ENCODE assay signal across 1 cellular context in the genomic region with DNA sequence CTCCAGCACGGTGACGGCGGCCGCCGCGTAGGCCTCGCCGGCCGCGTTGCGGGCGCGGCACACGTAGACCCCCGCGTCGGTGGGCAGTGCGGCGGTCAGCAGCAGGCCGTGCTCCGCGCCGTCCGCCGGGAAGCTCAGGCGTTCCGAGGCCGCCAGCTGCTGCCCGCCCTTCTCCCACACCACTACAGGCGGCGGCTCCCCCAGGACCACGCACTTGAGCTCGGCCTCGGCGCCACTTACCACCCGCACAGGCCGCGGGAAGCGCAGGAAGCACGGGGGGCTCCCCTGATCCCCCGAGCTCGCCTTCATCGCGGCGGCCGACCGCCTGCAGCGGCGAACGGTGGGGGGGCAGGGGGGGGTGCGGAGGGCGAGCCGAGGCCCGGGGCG.
TF ChIP-seq lines count a peak whose summit lies in the region.

No MANE protein-coding gene starts in this region.

TF ChIP-seq in HepG2, 621 proteins besides CTCF, POLR2A, EP300 and RAD21 (continues in another document):
- TF ChIP-seq, protein P1, sequence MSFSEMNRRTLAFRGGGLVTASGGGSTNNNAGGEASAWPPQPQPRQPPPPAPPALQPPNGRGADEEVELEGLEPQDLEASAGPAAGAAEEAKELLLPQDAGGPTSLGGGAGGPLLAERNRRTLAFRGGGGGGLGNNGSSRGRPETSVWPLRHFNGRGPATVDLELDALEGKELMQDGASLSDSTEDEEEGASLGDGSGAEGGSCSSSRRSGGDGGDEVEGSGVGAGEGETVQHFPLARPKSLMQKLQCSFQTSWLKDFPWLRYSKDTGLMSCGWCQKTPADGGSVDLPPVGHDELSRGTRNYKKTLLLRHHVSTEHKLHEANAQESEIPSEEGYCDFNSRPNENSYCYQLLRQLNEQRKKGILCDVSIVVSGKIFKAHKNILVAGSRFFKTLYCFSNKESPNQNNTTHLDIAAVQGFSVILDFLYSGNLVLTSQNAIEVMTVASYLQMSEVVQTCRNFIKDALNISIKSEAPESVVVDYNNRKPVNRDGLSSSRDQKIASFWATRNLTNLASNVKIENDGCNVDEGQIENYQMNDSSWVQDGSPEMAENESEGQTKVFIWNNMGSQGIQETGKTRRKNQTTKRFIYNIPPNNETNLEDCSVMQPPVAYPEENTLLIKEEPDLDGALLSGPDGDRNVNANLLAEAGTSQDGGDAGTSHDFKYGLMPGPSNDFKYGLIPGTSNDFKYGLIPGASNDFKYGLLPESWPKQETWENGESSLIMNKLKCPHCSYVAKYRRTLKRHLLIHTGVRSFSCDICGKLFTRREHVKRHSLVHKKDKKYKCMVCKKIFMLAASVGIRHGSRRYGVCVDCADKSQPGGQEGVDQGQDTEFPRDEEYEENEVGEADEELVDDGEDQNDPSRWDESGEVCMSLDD (CRISPR knock-in tag; IDR thresholded peaks at IDR 0.05; ENCODE audit: borderline replicate concordance) = no peak
- TF ChIP-seq CBX1 (IDR thresholded peaks at IDR 0.05; ENCODE audit: low read depth) = no peak
- TF ChIP-seq THYN1 (CRISPR knock-in tag; IDR thresholded peaks at IDR 0.05; ENCODE audit: borderline replicate concordance, low read depth) = no peak
- no peak for TF ChIP-seq MED8 (CRISPR knock-in tag; IDR thresholded peaks at IDR 0.05; ENCODE audit: insufficient replicate concordance)
- TF ChIP-seq SMC3 (IDR thresholded peaks at IDR 0.05; ENCODE audit: low read length) = no peak
- TF ChIP-seq FOXP1 (IDR thresholded peaks at IDR 0.05) = no peak
- TF ChIP-seq FOXP1 (CRISPR knock-in tag; IDR thresholded peaks at IDR 0.05) = no peak
- TF ChIP-seq, protein P2, sequence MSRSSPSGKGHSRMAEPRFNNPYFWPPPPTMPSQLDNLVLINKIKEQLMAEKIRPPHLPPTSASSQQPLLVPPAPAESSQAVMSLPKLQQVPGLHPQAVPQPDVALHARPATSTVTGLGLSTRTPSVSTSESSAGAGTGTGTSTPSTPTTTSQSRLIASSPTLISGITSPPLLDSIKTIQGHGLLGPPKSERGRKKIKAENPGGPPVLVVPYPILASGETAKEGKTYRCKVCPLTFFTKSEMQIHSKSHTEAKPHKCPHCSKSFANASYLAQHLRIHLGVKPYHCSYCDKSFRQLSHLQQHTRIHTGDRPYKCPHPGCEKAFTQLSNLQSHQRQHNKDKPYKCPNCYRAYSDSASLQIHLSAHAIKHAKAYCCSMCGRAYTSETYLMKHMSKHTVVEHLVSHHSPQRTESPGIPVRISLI (CRISPR knock-in tag; IDR thresholded peaks at IDR 0.05; ENCODE audit: borderline replicate concordance) = no peak
- 0 out of 2 replicates have a peak, but pooled peaks have one; percentile 2 for TF ChIP-seq ZNF446 (CRISPR knock-in tag; IDR thresholded peaks at IDR 0.05)
- TF ChIP-seq, protein P3, sequence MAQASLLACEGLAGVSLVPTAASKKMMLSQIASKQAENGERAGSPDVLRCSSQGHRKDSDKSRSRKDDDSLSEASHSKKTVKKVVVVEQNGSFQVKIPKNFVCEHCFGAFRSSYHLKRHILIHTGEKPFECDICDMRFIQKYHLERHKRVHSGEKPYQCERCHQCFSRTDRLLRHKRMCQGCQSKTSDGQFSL (CRISPR knock-in tag; IDR thresholded peaks at IDR 0.05) = peak; percentile 92; the same call in 1 of the 2 replicates
- TF ChIP-seq, protein P4, sequence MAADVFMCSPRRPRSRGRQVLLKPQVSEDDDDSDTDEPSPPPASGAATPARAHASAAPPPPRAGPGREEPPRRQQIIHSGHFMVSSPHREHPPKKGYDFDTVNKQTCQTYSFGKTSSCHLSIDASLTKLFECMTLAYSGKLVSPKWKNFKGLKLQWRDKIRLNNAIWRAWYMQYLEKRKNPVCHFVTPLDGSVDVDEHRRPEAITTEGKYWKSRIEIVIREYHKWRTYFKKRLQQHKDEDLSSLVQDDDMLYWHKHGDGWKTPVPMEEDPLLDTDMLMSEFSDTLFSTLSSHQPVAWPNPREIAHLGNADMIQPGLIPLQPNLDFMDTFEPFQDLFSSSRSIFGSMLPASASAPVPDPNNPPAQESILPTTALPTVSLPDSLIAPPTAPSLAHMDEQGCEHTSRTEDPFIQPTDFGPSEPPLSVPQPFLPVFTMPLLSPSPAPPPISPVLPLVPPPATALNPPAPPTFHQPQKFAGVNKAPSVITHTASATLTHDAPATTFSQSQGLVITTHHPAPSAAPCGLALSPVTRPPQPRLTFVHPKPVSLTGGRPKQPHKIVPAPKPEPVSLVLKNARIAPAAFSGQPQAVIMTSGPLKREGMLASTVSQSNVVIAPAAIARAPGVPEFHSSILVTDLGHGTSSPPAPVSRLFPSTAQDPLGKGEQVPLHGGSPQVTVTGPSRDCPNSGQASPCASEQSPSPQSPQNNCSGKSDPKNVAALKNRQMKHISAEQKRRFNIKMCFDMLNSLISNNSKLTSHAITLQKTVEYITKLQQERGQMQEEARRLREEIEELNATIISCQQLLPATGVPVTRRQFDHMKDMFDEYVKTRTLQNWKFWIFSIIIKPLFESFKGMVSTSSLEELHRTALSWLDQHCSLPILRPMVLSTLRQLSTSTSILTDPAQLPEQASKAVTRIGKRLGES (CRISPR knock-in tag; IDR thresholded peaks at IDR 0.05; ENCODE audit: borderline replicate concordance) = no peak
- TF ChIP-seq ZNF619 (CRISPR knock-in tag; IDR thresholded peaks at IDR 0.05) = no peak
- TF ChIP-seq ZC3H4 (CRISPR knock-in tag; IDR thresholded peaks at IDR 0.05; ENCODE audit: borderline replicate concordance) = 0 out of 2 replicates have a peak, but pooled peaks have one; percentile 0
- TF ChIP-seq, protein P5, sequence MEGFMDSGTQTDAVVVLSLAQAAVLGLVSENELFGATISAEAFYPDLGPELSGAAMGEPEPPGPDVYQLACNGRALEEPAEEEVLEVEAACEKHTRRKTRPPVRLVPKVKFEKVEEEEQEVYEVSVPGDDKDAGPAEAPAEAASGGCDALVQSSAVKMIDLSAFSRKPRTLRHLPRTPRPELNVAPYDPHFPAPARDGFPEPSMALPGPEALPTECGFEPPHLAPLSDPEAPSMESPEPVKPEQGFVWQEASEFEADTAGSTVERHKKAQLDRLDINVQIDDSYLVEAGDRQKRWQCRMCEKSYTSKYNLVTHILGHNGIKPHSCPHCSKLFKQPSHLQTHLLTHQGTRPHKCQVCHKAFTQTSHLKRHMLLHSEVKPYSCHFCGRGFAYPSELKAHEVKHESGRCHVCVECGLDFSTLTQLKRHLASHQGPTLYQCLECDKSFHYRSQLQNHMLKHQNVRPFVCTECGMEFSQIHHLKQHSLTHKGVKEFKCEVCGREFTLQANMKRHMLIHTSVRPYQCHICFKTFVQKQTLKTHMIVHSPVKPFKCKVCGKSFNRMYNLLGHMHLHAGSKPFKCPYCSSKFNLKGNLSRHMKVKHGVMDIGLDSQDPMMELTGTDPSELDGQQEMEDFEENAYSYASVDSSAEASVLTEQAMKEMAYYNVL (CRISPR knock-in tag; IDR thresholded peaks at IDR 0.05; ENCODE audit: borderline replicate concordance) = no peak
- no peak for TF ChIP-seq SETDB1 (CRISPR knock-in tag; IDR thresholded peaks at IDR 0.05; ENCODE audit: borderline replicate concordance)
- peak; percentile 77 for TF ChIP-seq RBFOX2 (IDR thresholded peaks at IDR 0.05; ENCODE audit: low read depth, low read length)
- TF ChIP-seq, protein P6, sequence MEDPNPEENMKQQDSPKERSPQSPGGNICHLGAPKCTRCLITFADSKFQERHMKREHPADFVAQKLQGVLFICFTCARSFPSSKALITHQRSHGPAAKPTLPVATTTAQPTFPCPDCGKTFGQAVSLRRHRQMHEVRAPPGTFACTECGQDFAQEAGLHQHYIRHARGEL (CRISPR knock-in tag; IDR thresholded peaks at IDR 0.05) = no peak
- no peak for TF ChIP-seq POLR2G (IDR thresholded peaks at IDR 0.05; ENCODE audit: low read depth, low read length)
- peak; percentile 6; the same call in 1 of the 2 replicates for TF ChIP-seq BORCS8-MEF2B (CRISPR knock-in tag; IDR thresholded peaks at IDR 0.05)
- TF ChIP-seq, protein P7, sequence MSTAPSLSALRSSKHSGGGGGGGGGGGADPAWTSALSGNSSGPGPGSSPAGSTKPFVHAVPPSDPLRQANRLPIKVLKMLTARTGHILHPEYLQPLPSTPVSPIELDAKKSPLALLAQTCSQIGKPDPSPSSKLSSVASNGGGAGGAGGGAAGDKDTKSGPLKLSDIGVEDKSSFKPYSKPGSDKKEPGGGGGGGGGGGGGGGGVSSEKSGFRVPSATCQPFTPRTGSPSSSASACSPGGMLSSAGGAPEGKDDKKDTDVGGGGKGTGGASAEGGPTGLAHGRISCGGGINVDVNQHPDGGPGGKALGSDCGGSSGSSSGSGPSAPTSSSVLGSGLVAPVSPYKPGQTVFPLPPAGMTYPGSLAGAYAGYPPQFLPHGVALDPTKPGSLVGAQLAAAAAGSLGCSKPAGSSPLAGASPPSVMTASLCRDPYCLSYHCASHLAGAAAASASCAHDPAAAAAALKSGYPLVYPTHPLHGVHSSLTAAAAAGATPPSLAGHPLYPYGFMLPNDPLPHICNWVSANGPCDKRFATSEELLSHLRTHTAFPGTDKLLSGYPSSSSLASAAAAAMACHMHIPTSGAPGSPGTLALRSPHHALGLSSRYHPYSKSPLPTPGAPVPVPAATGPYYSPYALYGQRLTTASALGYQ (CRISPR knock-in tag; IDR thresholded peaks at IDR 0.05) = no peak
- TF ChIP-seq ZSCAN25 (CRISPR knock-in tag; IDR thresholded peaks at IDR 0.05) = no peak
- TF ChIP-seq, protein P8, sequence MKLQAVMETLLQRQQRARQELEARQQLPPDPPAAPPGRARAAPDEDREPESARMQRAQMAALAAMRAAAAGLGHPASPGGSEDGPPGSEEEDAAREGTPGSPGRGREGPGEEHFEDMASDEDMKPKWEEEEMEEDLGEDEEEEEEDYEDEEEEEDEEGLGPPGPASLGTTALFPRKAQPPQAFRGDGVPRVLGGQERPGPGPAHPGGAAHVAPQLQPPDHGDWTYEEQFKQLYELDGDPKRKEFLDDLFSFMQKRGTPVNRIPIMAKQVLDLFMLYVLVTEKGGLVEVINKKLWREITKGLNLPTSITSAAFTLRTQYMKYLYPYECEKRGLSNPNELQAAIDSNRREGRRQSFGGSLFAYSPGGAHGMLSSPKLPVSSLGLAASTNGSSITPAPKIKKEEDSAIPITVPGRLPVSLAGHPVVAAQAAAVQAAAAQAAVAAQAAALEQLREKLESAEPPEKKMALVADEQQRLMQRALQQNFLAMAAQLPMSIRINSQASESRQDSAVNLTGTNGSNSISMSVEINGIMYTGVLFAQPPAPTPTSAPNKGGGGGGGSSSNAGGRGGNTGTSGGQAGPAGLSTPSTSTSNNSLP (IDR thresholded peaks at IDR 0.05; ENCODE audit: low read depth, low read length) = no peak
- TF ChIP-seq ZC3H13 (CRISPR knock-in tag; IDR thresholded peaks at IDR 0.05) = no peak
- peak; percentile 16; the same call in 1 of the 2 replicates for TF ChIP-seq MYC (CRISPR knock-in tag; IDR thresholded peaks at IDR 0.05; ENCODE audit: borderline replicate concordance)
- no peak for TF ChIP-seq TEAD3 (CRISPR knock-in tag; optimal IDR thresholded peaks at IDR 0.05; ENCODE audit: borderline replicate concordance)
- TF ChIP-seq ZNF296 (CRISPR knock-in tag; conservative IDR thresholded peaks at IDR 0.05) = 0 out of 2 replicates have a peak, but pooled peaks have one; percentile 15
- TF ChIP-seq ZNF138 (CRISPR knock-in tag; IDR thresholded peaks at IDR 0.05; ENCODE audit: low read depth) = 0 out of 2 replicates have a peak, but pooled peaks have one; percentile 40
- no peak for TF ChIP-seq ZNF839 (CRISPR knock-in tag; IDR thresholded peaks at IDR 0.05; ENCODE audit: borderline replicate concordance)
- no peak for TF ChIP-seq ZNF256 (CRISPR knock-in tag; conservative IDR thresholded peaks at IDR 0.05)
- 0 out of 2 replicates have a peak, but pooled peaks have one; percentile 1 for TF ChIP-seq STAG1 (CRISPR knock-in tag; IDR thresholded peaks at IDR 0.05)
- no peak for TF ChIP-seq MEIS1 (CRISPR knock-in tag; IDR thresholded peaks at IDR 0.05; ENCODE audit: borderline replicate concordance)
- no peak for TF ChIP-seq NFIC (IDR thresholded peaks at IDR 0.05; ENCODE audit: low read length)
- TF ChIP-seq, protein P9, sequence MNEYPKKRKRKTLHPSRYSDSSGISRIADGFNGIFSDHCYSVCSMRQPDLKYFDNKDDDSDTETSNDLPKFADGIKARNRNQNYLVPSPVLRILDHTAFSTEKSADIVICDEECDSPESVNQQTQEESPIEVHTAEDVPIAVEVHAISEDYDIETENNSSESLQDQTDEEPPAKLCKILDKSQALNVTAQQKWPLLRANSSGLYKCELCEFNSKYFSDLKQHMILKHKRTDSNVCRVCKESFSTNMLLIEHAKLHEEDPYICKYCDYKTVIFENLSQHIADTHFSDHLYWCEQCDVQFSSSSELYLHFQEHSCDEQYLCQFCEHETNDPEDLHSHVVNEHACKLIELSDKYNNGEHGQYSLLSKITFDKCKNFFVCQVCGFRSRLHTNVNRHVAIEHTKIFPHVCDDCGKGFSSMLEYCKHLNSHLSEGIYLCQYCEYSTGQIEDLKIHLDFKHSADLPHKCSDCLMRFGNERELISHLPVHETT (CRISPR knock-in tag; conservative IDR thresholded peaks at IDR 0.05) = no peak
- TF ChIP-seq MED13 (CRISPR knock-in tag; IDR thresholded peaks at IDR 0.05) = no peak
- TF ChIP-seq NR1H2 (CRISPR knock-in tag; IDR thresholded peaks at IDR 0.05; ENCODE audit: borderline replicate concordance, low read depth) = no peak
- peak; percentile 9 for TF ChIP-seq YY1 (IDR thresholded peaks at IDR 0.05; ENCODE audit: insufficient read depth, insufficient replicate concordance, low read depth, low read length)
- TF ChIP-seq, protein P10, sequence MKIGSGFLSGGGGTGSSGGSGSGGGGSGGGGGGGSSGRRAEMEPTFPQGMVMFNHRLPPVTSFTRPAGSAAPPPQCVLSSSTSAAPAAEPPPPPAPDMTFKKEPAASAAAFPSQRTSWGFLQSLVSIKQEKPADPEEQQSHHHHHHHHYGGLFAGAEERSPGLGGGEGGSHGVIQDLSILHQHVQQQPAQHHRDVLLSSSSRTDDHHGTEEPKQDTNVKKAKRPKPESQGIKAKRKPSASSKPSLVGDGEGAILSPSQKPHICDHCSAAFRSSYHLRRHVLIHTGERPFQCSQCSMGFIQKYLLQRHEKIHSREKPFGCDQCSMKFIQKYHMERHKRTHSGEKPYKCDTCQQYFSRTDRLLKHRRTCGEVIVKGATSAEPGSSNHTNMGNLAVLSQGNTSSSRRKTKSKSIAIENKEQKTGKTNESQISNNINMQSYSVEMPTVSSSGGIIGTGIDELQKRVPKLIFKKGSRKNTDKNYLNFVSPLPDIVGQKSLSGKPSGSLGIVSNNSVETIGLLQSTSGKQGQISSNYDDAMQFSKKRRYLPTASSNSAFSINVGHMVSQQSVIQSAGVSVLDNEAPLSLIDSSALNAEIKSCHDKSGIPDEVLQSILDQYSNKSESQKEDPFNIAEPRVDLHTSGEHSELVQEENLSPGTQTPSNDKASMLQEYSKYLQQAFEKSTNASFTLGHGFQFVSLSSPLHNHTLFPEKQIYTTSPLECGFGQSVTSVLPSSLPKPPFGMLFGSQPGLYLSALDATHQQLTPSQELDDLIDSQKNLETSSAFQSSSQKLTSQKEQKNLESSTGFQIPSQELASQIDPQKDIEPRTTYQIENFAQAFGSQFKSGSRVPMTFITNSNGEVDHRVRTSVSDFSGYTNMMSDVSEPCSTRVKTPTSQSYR (CRISPR knock-in tag; IDR thresholded peaks at IDR 0.05; ENCODE audit: borderline replicate concordance) = no peak
- no peak for TF ChIP-seq PRMT3 (CRISPR knock-in tag; IDR thresholded peaks at IDR 0.05; ENCODE audit: borderline replicate concordance, low read depth)
- no peak for TF ChIP-seq MAFK (conservative IDR thresholded peaks at IDR 0.05 in 1 of 2, IDR thresholded peaks at IDR 0.05 in 1 of 2; ENCODE audit: low read length in 2 of 2)
- no peak for TF ChIP-seq MEF2D (CRISPR knock-in tag; IDR thresholded peaks at IDR 0.05)
